Comparison of ENCODE assay signal across 10 cellular contexts in genomic region chr11:110098645-110099044, GRCh38. TPM values are rescaled to one million over a fixed set of nuclear protein-coding genes. Genes with fewer than 3 reads are reported as not detected.
DNase-seq lines count a peak whose midpoint lies in the region; ATAC-seq and TF ChIP-seq lines count a peak whose summit lies in the region.
"Had no signal": no experiment of that assay in that cellular context is flagged by ENCODE, and none has a peak within 500 bp of the region (broad histone marks: within the 10 kb centered on the region; RNA-seq: fewer than 3 reads in every experiment).

No MANE protein-coding gene starts in this region.

- no peak overlapping the region for H3K9ac ChIP-seq in MM.1S (ENCODE audit: low read length)

- H3K4me1 ChIP-seq in MM.1S (ENCODE audit: low read length) (0 out of 2 replicates have a peak, but pooled peaks cover 4% of the 10 kb centered on the region), mucosa of descending colon (ENCODE audit: low read depth) (peaks cover 3% of the 10 kb centered on the region)
- peaks cover 6% of the 10 kb centered on the region for H3K4me1 ChIP-seq in CD8-positive, alpha-beta T cell (ENCODE audit: insufficient read depth, low read length)

- peak; percentile 71 for ATAC-seq in HG02642 (IDR thresholded peaks at IDR 0.05; ENCODE audit: poor library complexity, unreplicated experiment)
- ATAC-seq in mucosa of descending colon, result peak; percentile 76
- ATAC-seq in CD8-positive, alpha-beta T cell, result no peak
- ATAC-seq: sciatic nerve had no signal

- H3K79me2 ChIP-seq in MM.1S (ENCODE audit: low read length), result peaks cover 83% of the 10 kb centered on the region

- H3F3A ChIP-seq in MM.1S (ENCODE audit: insufficient read depth, low read length), result no peaks in the 10 kb centered on the region

- no peak overlapping the region for H3K27ac ChIP-seq in MM.1S (ENCODE audit: low read length)
- no peak overlapping the region for H3K27ac ChIP-seq in CD8-positive, alpha-beta T cell (ENCODE audit: low read depth, low read length)
- H3K27ac ChIP-seq: transverse colon had no signal

- peaks cover 27% of the 10 kb centered on the region for H3K27me3 Mint-ChIP-seq in CD8-positive, alpha-beta T cell (ENCODE audit: low read depth)

- peaks cover 5% of the 10 kb centered on the region for H3K4me1 Mint-ChIP-seq in CD8-positive, alpha-beta T cell (ENCODE audit: low read depth)

- H3K36me3 Mint-ChIP-seq in CD8-positive, alpha-beta T cell, result no peaks in the 10 kb centered on the region

- H3K9me3 ChIP-seq in MM.1S (replicated peaks; ENCODE audit: insufficient read depth, low read length) (no peaks in the 10 kb centered on the region), mucosa of descending colon (no peaks in the 10 kb centered on the region)
- no peaks in the 10 kb centered on the region for H3K9me3 ChIP-seq in CD8-positive, alpha-beta T cell (ENCODE audit: low read length)
- H3K9me3 ChIP-seq: transverse colon had no signal

- H3K9me3 Mint-ChIP-seq in CD8-positive, alpha-beta T cell, result no peaks in the 10 kb centered on the region

- H4K20me1 ChIP-seq in MM.1S (ENCODE audit: insufficient read depth, low read length), result no peaks in the 10 kb centered on the region

- H3K9me2 ChIP-seq in MM.1S (replicated peaks; ENCODE audit: insufficient read depth, low read length), result no peaks in the 10 kb centered on the region

- H3K4me3 Mint-ChIP-seq in CD8-positive, alpha-beta T cell, result no peak overlapping the region

- POLR2A ChIA-PET in CD8-positive, alpha-beta T cell (lab: Charles Lee), result no interaction called here

- no peak overlapping the region for H3K4me3 ChIP-seq in MM.1S (ENCODE audit: low read length)
- H3K4me3 ChIP-seq in mucosa of descending colon, result no peak overlapping the region
- no peak overlapping the region for H3K4me3 ChIP-seq in CD8-positive, alpha-beta T cell (ENCODE audit: low read depth, low read length)
- H3K4me3 ChIP-seq: transverse colon had no signal

- H3K4me2 ChIP-seq in MM.1S (ENCODE audit: low read depth, low read length), result no peak overlapping the region

- no peak overlapping the region for H2AFZ ChIP-seq in MM.1S (ENCODE audit: low read length)

- peak; percentile 24 to 41 for DNase-seq in NOMO-1 (lab: John Stamatoyannopoulos, UW; ENCODE audit: unreplicated experiment in 2 of 2)
- DNase-seq in NOMO-1 treated with dmso at 0.1 percent for 144 hours (lab: John Stamatoyannopoulos, UW; ENCODE audit: unreplicated experiment), result no peak
- peak; percentile 36 for DNase-seq in MM.1S
- DNase-seq in mucosa of descending colon, result no peak
- no peak for DNase-seq in hypothalamus (lab: John Stamatoyannopoulos, UW)
- no peak for DNase-seq in CD8-positive, alpha-beta T cell
- no peak for DNase-seq in NCI-H2029 treated with DMSO at 0.1 percent for 48 hours (lab: John Stamatoyannopoulos, UW)
- DNase-seq: transverse colon had no signal

- H3K36me3 ChIP-seq in MM.1S (replicated peaks; ENCODE audit: insufficient read depth, low read length) (no peaks in the 10 kb centered on the region), mucosa of descending colon (ENCODE audit: low read depth) (no peaks in the 10 kb centered on the region)
- H3K36me3 ChIP-seq in CD8-positive, alpha-beta T cell (ENCODE audit: insufficient read depth, low read length), result no peaks in the 10 kb centered on the region
- H3K36me3 ChIP-seq: transverse colon had no signal

- TF ChIP-seq CTCF in MM.1S (IDR thresholded peaks at IDR 0.05; ENCODE audit: low read length) (peak; percentile 34; the same call in 1 of the 2 replicates), mucosa of descending colon (IDR thresholded peaks at IDR 0.05) (no peak)
- TF ChIP-seq CTCF in CD8-positive, alpha-beta T cell (IDR thresholded peaks at IDR 0.05), result no peak

- CTCF ChIA-PET in CD8-positive, alpha-beta T cell (lab: Charles Lee), result no interaction called here

- intact Hi-C loops in mucosa of descending colon (cut with DNase I, micrococcal nuclease), result loop anchor here in 1 of 2 donors (10.0 kb wide), 1 partner anchor 154 kb away; no protein-coding TSS in a partner anchor
- intact Hi-C loops in CD8-positive, alpha-beta T cell (cut with DNase I, micrococcal nuclease), result no loop called here

- H3K27me3 ChIP-seq in MM.1S (replicated peaks; ENCODE audit: insufficient read depth, low read length), result no peaks in the 10 kb centered on the region
- H3K27me3 ChIP-seq in CD8-positive, alpha-beta T cell (ENCODE audit: insufficient read depth, low read length), result peaks cover 7% of the 10 kb centered on the region
- H3K27me3 ChIP-seq: transverse colon had no signal

- no peak overlapping the region for H3K27ac Mint-ChIP-seq in CD8-positive, alpha-beta T cell

RNA-seq across cellular contexts. Expression of gene ZC3H12C, which starts 5.5 kb away (rescaled TPM):
- total RNA-seq in mucosa of descending colon, result 10 to 100 TPM; 15.9 to 28.7 (median 21.5) TPM
- total RNA-seq in CD8-positive, alpha-beta T cell, result not detected

Comparison
In these comparisons a context has a peak if more than half of its experiments do, and no peak if none do; other contexts are left out.
1. DNase-seq: peak in NOMO-1 (2 of 2) and MM.1S (single experiment); none in NOMO-1 treated with dmso at 0.1 percent for 144 hours (single experiment), mucosa of descending colon (0 of 3), hypothalamus (0 of 51), CD8-positive, alpha-beta T cell (0 of 7) and NCI-H2029 treated with DMSO at 0.1 percent for 48 hours (single experiment).
2. RNA of gene ZC3H12C, which starts 5.5 kb away (total RNA-seq): 15.9 to 28.7 TPM in mucosa of descending colon; not detected in CD8-positive, alpha-beta T cell; every median in the first group is over 10 times any median in the second.